Comparison of ENCODE assay signal across 14 cellular contexts in genomic region chr4:24475756-24476155, GRCh38.
DNase-seq lines count a peak whose midpoint lies in the region; ATAC-seq, FAIRE-seq and TF ChIP-seq lines count a peak whose summit lies in the region.
"Had no signal": no experiment of that assay in that cellular context is flagged by ENCODE, and none has a peak within 500 bp of the region (broad histone marks: within the 10 kb centered on the region; RNA-seq: fewer than 3 reads in every experiment).

No MANE protein-coding gene starts in this region.

- no peak overlapping the region for H3K14ac ChIP-seq in H1 (ENCODE audit: insufficient read length)

- no peaks in the 10 kb centered on the region for H3K9me3 ChIP-seq in H1 (ENCODE audit: insufficient read depth in 2 of 2, low read depth in 1 of 2, low read length in 1 of 2)
- H3K9me3 ChIP-seq: BE2C had no signal

- no peak overlapping the region for H3K4ac ChIP-seq in H1 (replicated peaks; ENCODE audit: insufficient read length, low read depth, low read length)

- 0 out of 2 replicates have a peak overlapping the region, but pooled peaks have one; percentile 61 for H2BK15ac ChIP-seq in H1 (ENCODE audit: low read length)

- H3K4me3 Mint-ChIP-seq in GM23338, result no peak overlapping the region; the same call in 2 of the 3 replicates
- H3K4me3 Mint-ChIP-seq in activated T-cell treated with anti-CD3 and anti-CD28 coated beads, Interleukin-2, amount 50 U/mL, for 72 hours, result no peak overlapping the region
- H3K4me3 Mint-ChIP-seq in activated CD4-positive, alpha-beta memory T cell treated with anti-CD3 and anti-CD28 coated beads for 36 hours, result no peak overlapping the region

- H3K4me3 ChIP-seq in GM23338, result no peak overlapping the region
- H3K4me3 ChIP-seq in H1 (ENCODE audit: extremely low read depth in 1 of 4, insufficient read depth in 2 of 4, low read depth in 3 of 4, low read length in 4 of 4), result peak overlapping the region in 1 of 4 experiments; percentile 7; a peak in 1 of 8 replicates
- H3K4me3 ChIP-seq: PC-9 had no signal

- no peak overlapping the region for H2BK20ac ChIP-seq in H1 (ENCODE audit: low read length)

- 78% methylated on average over 3 of the region's 3 CpGs; no CpG with 5 or more reads in 1 of the 2 experiments for WGBS in H1 (ENCODE audit: extremely low coverage in 1 of 2, insufficient coverage in 1 of 2, insufficient read length in 1 of 2, insufficient replicate concordance in 2 of 2, low coverage in 1 of 2, low lambda C conversion rate in 2 of 2, missing lambda C conversion rate in 1 of 2), 2 experiments

- TF ChIP-seq CTCF in GM23338 (conservative IDR thresholded peaks at IDR 0.05; ENCODE audit: low read depth in 2 of 2) (peak in 1 of 2 experiments; percentile 25; a peak in 2 of 4 replicates), H1 (IDR thresholded peaks at IDR 0.05; ENCODE audit: control extremely low read depth in 1 of 3, insufficient read depth in 1 of 3, low read depth in 1 of 3, low read length in 3 of 3) (no peak)

- H4K91ac ChIP-seq in H1 (replicated peaks; ENCODE audit: insufficient read length, low read length), result no peak overlapping the region

- no peak overlapping the region for H4K8ac ChIP-seq in H1 (ENCODE audit: extremely low read depth, insufficient read depth, low read length)

- H3K27me3 ChIP-seq in GM23338 (ENCODE audit: insufficient read depth), result peaks cover 7% of the 10 kb centered on the region
- peaks cover 0 to 7% (median 0%) of the 10 kb centered on the region in 4 experiments; a peak in 2 of 7 replicates for H3K27me3 ChIP-seq in H1 (replicated peaks in 1 of 4; ENCODE audit: control insufficient read depth in 3 of 4, extremely low read depth in 1 of 4, insufficient read depth in 3 of 4, low read length in 3 of 4)

- POLR2A ChIA-PET in H1 (lab: Charles Lee; ENCODE audit: partially characterized antibody), result interaction anchor here (0.9 to 2.1 kb wide), 3 partner anchors 14 to 436 kb away, joined by 3 to 6 read pairs (median 4); no protein-coding TSS in a partner anchor
- POLR2A ChIA-PET in activated CD4-positive, alpha-beta memory T cell treated with anti-CD3 and anti-CD28 coated beads for 36 hours (lab: Charles Lee), result no interaction called here

- H3K9ac ChIP-seq in H1 (replicated peaks in 1 of 4; ENCODE audit: extremely low read depth in 1 of 4, low read depth in 3 of 4, low read length in 3 of 4), result no peak overlapping the region; a peak in 1 of 7 replicates
- H3K9ac ChIP-seq: KMS-11 had no signal

- no peak for ATAC-seq in GM23338
- no peak for ATAC-seq in activated T-cell treated with anti-CD3 and anti-CD28 coated beads, Interleukin-2, amount 50 U/mL, for 72 hours (replicated peaks in 1 of 2)
- ATAC-seq in GM18520 (IDR thresholded peaks at IDR 0.05; ENCODE audit: unreplicated experiment), result no peak

- H3K36me3 Mint-ChIP-seq in GM23338 (ENCODE audit: low read depth), result no peaks in the 10 kb centered on the region
- peaks cover 2 to 5% of the 10 kb centered on the region in 2 donors for H3K36me3 Mint-ChIP-seq in activated T-cell treated with anti-CD3 and anti-CD28 coated beads, Interleukin-2, amount 50 U/mL, for 72 hours (ENCODE audit: insufficient read depth in 2 of 2)
- H3K36me3 Mint-ChIP-seq in activated CD4-positive, alpha-beta memory T cell treated with anti-CD3 and anti-CD28 coated beads for 36 hours, result no peaks in the 10 kb centered on the region

- H3F3A ChIP-seq in GM23338 (replicated peaks; ENCODE audit: low read depth), result peaks cover 5% of the 10 kb centered on the region; the same call in 1 of the 2 replicates

- H3K9me3 Mint-ChIP-seq in GM23338, result peaks cover 3% of the 10 kb centered on the region; the same call in 2 of the 3 replicates
- peaks cover 0 to 1% of the 10 kb centered on the region in 2 donors for H3K9me3 Mint-ChIP-seq in activated T-cell treated with anti-CD3 and anti-CD28 coated beads, Interleukin-2, amount 50 U/mL, for 72 hours
- H3K9me3 Mint-ChIP-seq in activated CD4-positive, alpha-beta memory T cell treated with anti-CD3 and anti-CD28 coated beads for 36 hours, result no peaks in the 10 kb centered on the region

- no peak overlapping the region for H3K23ac ChIP-seq in H1 (ENCODE audit: insufficient read length)

- peaks cover 25% of the 10 kb centered on the region for H3K27me3 Mint-ChIP-seq in GM23338 (ENCODE audit: insufficient read depth, low read depth, poor library complexity)
- H3K27me3 Mint-ChIP-seq in activated T-cell treated with anti-CD3 and anti-CD28 coated beads, Interleukin-2, amount 50 U/mL, for 72 hours (ENCODE audit: low read depth), result peaks cover 77% of the 10 kb centered on the region
- peaks cover 30% of the 10 kb centered on the region for H3K27me3 Mint-ChIP-seq in activated CD4-positive, alpha-beta memory T cell treated with anti-CD3 and anti-CD28 coated beads for 36 hours

- CTCF ChIA-PET in H1 (lab: Charles Lee; ENCODE audit: partially characterized antibody), result interaction anchor here (0.6 to 4.7 kb wide), 44 partner anchors 9 to 618 kb away, joined by 3 to 71 read pairs (median 4); no protein-coding TSS in a partner anchor
- CTCF ChIA-PET in activated CD4-positive, alpha-beta memory T cell treated with anti-CD3 and anti-CD28 coated beads for 36 hours (lab: Charles Lee), result interaction anchor here (0.9 to 2.8 kb wide), 6 partner anchors 8 to 504 kb away, joined by 3 to 14 read pairs (median 4); no protein-coding TSS in a partner anchor

- no peak overlapping the region for H2AK5ac ChIP-seq in H1 (ENCODE audit: low read depth, low read length)

- H3K79me1 ChIP-seq in H1 (ENCODE audit: low read depth, low read length), result no peaks in the 10 kb centered on the region

- H3K4me1 Mint-ChIP-seq in GM23338, result peaks cover 41% of the 10 kb centered on the region
- H3K4me1 Mint-ChIP-seq in activated T-cell treated with anti-CD3 and anti-CD28 coated beads, Interleukin-2, amount 50 U/mL, for 72 hours (ENCODE audit: low read depth), result peaks cover 24% of the 10 kb centered on the region
- H3K4me1 Mint-ChIP-seq in activated CD4-positive, alpha-beta memory T cell treated with anti-CD3 and anti-CD28 coated beads for 36 hours (ENCODE audit: low read depth), result peaks cover 9% of the 10 kb centered on the region

- no peaks in the 10 kb centered on the region; the same call in 1 of the 2 replicates for H3K79me2 ChIP-seq in GM23338 (replicated peaks; ENCODE audit: insufficient read depth)
- H3K79me2 ChIP-seq in H1 (ENCODE audit: control insufficient read depth in 1 of 2, insufficient read depth in 2 of 2, low read length in 2 of 2), result no peaks in the 10 kb centered on the region

- H3K27ac ChIP-seq in GM23338 (ENCODE audit: low read depth) (no peak overlapping the region), H1 (ENCODE audit: low read depth, low read length) (no peak overlapping the region)
- H3K27ac ChIP-seq: KMS-11, PC-9 had no signal

- H3K4me2 ChIP-seq in GM23338, result peak overlapping the region; percentile 7; the same call in 1 of the 2 replicates
- H3K4me2 ChIP-seq in H1 (ENCODE audit: insufficient read depth in 1 of 2, low read depth in 2 of 2, low read length in 2 of 2), result peak overlapping the region in 1 of 2 experiments; percentile 27; a peak in 1 of 4 replicates
- H3K4me2 ChIP-seq: KMS-11, PC-9 had no signal

- no peak overlapping the region for H3K56ac ChIP-seq in H1 (replicated peaks; ENCODE audit: insufficient read length, low read depth, low read length)

- no peak overlapping the region for H2AFZ ChIP-seq in GM23338
- no peak overlapping the region for H2AFZ ChIP-seq in H1 (ENCODE audit: low read length)
- H2AFZ ChIP-seq: PC-9 had no signal

- TF ChIP-seq RAD21 in H1 (IDR thresholded peaks at IDR 0.05 in 1 of 2, conservative IDR thresholded peaks at IDR 0.05 in 1 of 2; ENCODE audit: low read depth in 2 of 2, low read length in 2 of 2), result no peak

- no peak overlapping the region for H4K5ac ChIP-seq in H1 (ENCODE audit: insufficient read length, low read depth, low read length)

- no peak overlapping the region for H2BK5ac ChIP-seq in H1 (ENCODE audit: low read depth, low read length)

- H2BK12ac ChIP-seq in H1 (ENCODE audit: low read depth, low read length), result no peak overlapping the region

- no peak overlapping the region for H2BK120ac ChIP-seq in H1 (replicated peaks; ENCODE audit: low read depth, low read length)

- peaks cover 17% of the 10 kb centered on the region for H3K23me2 ChIP-seq in H1 (ENCODE audit: low read depth, low read length)

- H3K27ac Mint-ChIP-seq in GM23338, result no peak overlapping the region
- no peak overlapping the region for H3K27ac Mint-ChIP-seq in activated T-cell treated with anti-CD3 and anti-CD28 coated beads, Interleukin-2, amount 50 U/mL, for 72 hours
- no peak overlapping the region for H3K27ac Mint-ChIP-seq in activated CD4-positive, alpha-beta memory T cell treated with anti-CD3 and anti-CD28 coated beads for 36 hours

- intact Hi-C loops in activated CD4-positive, alpha-beta memory T cell treated with anti-CD3 and anti-CD28 coated beads for 36 hours (cut with micrococcal nuclease), result loop anchor here (10.0 kb wide), 1 partner anchor 899 kb away; the partner anchor contains the start of gene ANAPC4

- peaks cover 26% of the 10 kb centered on the region for H3K4me1 ChIP-seq in GM23338 (ENCODE audit: insufficient read depth)
- H3K4me1 ChIP-seq in H1 (replicated peaks in 1 of 4; ENCODE audit: control insufficient read depth in 3 of 4, insufficient read depth in 4 of 4, low read length in 3 of 4), result peaks cover 5 to 18% (median 10%) of the 10 kb centered on the region in 4 experiments
- H3K4me1 ChIP-seq: BE2C had no signal

- no peak for FAIRE-seq in H1 (lab: Jason Lieb, UNC)
- FAIRE-seq: GM12892 had no signal

- H4K20me1 ChIP-seq in GM23338 (replicated peaks; ENCODE audit: insufficient read depth) (no peaks in the 10 kb centered on the region), H1 (replicated peaks in 1 of 2; ENCODE audit: control insufficient read depth in 1 of 2, insufficient read depth in 2 of 2, low read length in 2 of 2) (no peaks in the 10 kb centered on the region)

- no peaks in the 10 kb centered on the region for H3K36me3 ChIP-seq in GM23338 (ENCODE audit: insufficient read depth)
- no peaks in the 10 kb centered on the region for H3K36me3 ChIP-seq in H1 (ENCODE audit: control insufficient read depth in 2 of 4, insufficient read depth in 4 of 4, low read length in 3 of 4)
- H3K36me3 ChIP-seq: BE2C had no signal

- H3K9me2 ChIP-seq in GM23338 (ENCODE audit: insufficient read depth), result peaks cover 3% of the 10 kb centered on the region; the same call in 1 of the 2 replicates

- H3K18ac ChIP-seq in H1 (ENCODE audit: extremely low read depth, low read length), result no peak overlapping the region

- DNase-seq in GM23338 (ENCODE audit: low spot score), result peak; percentile 55
- peak; percentile 64 for DNase-seq in NCI-H524 treated with DMSO at 0.1 percent for 48 hours (lab: John Stamatoyannopoulos, UW)
- DNase-seq in H1 (ENCODE audit: low read depth in 1 of 2, low spot score in 2 of 2), result peak in 1 of 2 experiments; percentile 55
- DNase-seq in activated T-cell treated with anti-CD3 and anti-CD28 coated beads, Interleukin-2, amount 50 U/mL, for 72 hours, result no peak
- no peak for DNase-seq in activated CD4-positive, alpha-beta memory T cell treated with anti-CD3 and anti-CD28 coated beads for 36 hours
- no peak for DNase-seq in NCI-H2196 treated with DMSO at 0.1 percent for 48 hours (lab: John Stamatoyannopoulos, UW; ENCODE audit: unreplicated experiment)
- DNase-seq: BE2C, NCI-H1436, NCI-H2029, NCI-H2227 treated with DMSO at 0.1 percent for 48 hours, PC-9 had no signal

- TF ChIP-seq EP300 in H1 (IDR thresholded peaks at IDR 0.05; ENCODE audit: borderline replicate concordance in 1 of 2, low read depth in 2 of 2, low read length in 2 of 2), result no peak

- TF ChIP-seq POLR2A in H1 (IDR thresholded peaks at IDR 0.05; ENCODE audit: control extremely low read depth in 1 of 2, low read depth in 2 of 2, low read length in 2 of 2), result no peak

Comparison
In these comparisons a context has a peak if more than half of its experiments do, and no peak if none do; other contexts are left out.
1. DNase-seq: peak in GM23338 (single experiment) and NCI-H524 treated with DMSO at 0.1 percent for 48 hours (single experiment); none in activated T-cell treated with anti-CD3 and anti-CD28 coated beads, Interleukin-2, amount 50 U/mL, for 72 hours (0 of 2), activated CD4-positive, alpha-beta memory T cell treated with anti-CD3 and anti-CD28 coated beads for 36 hours (single experiment) and NCI-H2196 treated with DMSO at 0.1 percent for 48 hours (single experiment).